In genomic region chr6:74404366-74404765, GRCh38 we compare ENCODE assay signal across 26 cellular contexts.
"Had no signal": no experiment of that assay in that cellular context is flagged by ENCODE, and none has a peak within 500 bp of the region (broad histone marks: within the 10 kb centered on the region; RNA-seq: fewer than 3 reads in every experiment).

No MANE protein-coding gene starts in this region.

- DNase-seq: activated B cell treated with CpG ODN at 0.5 μM for 24 hours; activated CD4-positive, alpha-beta T cell treated with anti-CD3 and anti-CD28 coated beads for 1 hour; activated CD4-positive, alpha-beta T cell treated with anti-CD3 and anti-CD28 coated beads, Interleukin-2, amount 10 ng/mL, durations not matched to agents 24 days and 14 days; activated CD4-positive, alpha-beta T cell treated with anti-CD3 and anti-CD28 coated beads, Interleukin-2, amount 50 U/mL, for 48 hours; activated gamma-delta T cell; activated naive CD4-positive, alpha-beta T cell treated with anti-CD3 and anti-CD28 coated beads for 36 hours; activated T-cell treated with anti-CD3 and anti-CD28 coated beads for 4 hours; activated T-cell treated with anti-CD3 and anti-CD28 coated beads, Interleukin-2, amount 50 U/mL, for 48 hours; amygdala; caudate nucleus; Kasumi-1; KBM-7; NCI-H1092; NCI-H1417; NCI-H1930; NCI-H526; NCI-H774; OCI-M1; RPMI8226; T-cell; T-helper 2 cell; T1000 had no signal

- H3K27ac ChIP-seq: SK-N-MC had no signal

- H3K4me3 ChIP-seq: SK-N-MC had no signal

- ATAC-seq: activated T-helper 17 cell treated with anti-CD3 and anti-CD28 coated beads, Interleukin-2, amount 50 U/mL, for 72 hours; Panc1; Right ventricle myocardium inferior; T-cell had no signal
